Comparison of ENCODE assay signal across 8 cellular contexts in genomic region chr7:129225206-129225930, GRCh38. TPM values are rescaled to one million over a fixed set of nuclear protein-coding genes. Genes with fewer than 3 reads are reported as not detected.
A peak's percentile ranks its signal among the peaks of the same experiment; 100 is the strongest.
DNase-seq lines count a peak whose midpoint lies in the region; ATAC-seq and TF ChIP-seq lines count a peak whose summit lies in the region.

No MANE protein-coding gene starts in this region.

- no peaks in the 10 kb centered on the region for H3K36me3 ChIP-seq in CD8-positive, alpha-beta T cell (ENCODE audit: insufficient read depth, low read length)
- no peaks in the 10 kb centered on the region for H3K36me3 ChIP-seq in osteoblast (ENCODE audit: insufficient read depth, low read length)
- H3K36me3 ChIP-seq in tibial artery, result no peaks in the 10 kb centered on the region

- H2AFZ ChIP-seq in osteoblast (ENCODE audit: low read length), result peak overlapping the region; percentile 95

- peak; percentile 9 to 74 (median 57) for DNase-seq in CD8-positive, alpha-beta T cell
- DNase-seq in RPMI8226 (peak; percentile 72), globus pallidus (ENCODE audit: low spot score) (peak; percentile 43), osteoblast (ENCODE audit: insufficient read length, low spot score, missing footprints) (peak; percentile 85), tibial artery (peak; percentile 53 to 73)
- peak; percentile 28 to 58 (median 43) for DNase-seq in activated naive CD4-positive, alpha-beta T cell (lab: John Stamatoyannopoulos, UW)

- CTCF ChIA-PET in CD8-positive, alpha-beta T cell (lab: Charles Lee), result interaction anchor here (1.1 to 9.6 kb wide), 4 partner anchors 15 to 46 kb away, joined by 3 to 266 read pairs (median 4); no protein-coding TSS in a partner anchor

- peak overlapping the region; percentile 96 for H3K4me3 ChIP-seq in CD8-positive, alpha-beta T cell (ENCODE audit: low read depth, low read length)
- H3K4me3 ChIP-seq in osteoblast (ENCODE audit: insufficient read depth, low read length) (peak overlapping the region; percentile 82), tibial artery (peak overlapping the region; percentile 82 to 100)

- H3K27ac ChIP-seq in CD8-positive, alpha-beta T cell (ENCODE audit: low read depth, low read length), result peak overlapping the region; percentile 67
- no peak overlapping the region for H3K27ac ChIP-seq in osteoblast (ENCODE audit: low read depth, low read length)
- peak overlapping the region; percentile 90 to 93 for H3K27ac ChIP-seq in tibial artery

- peak overlapping the region; percentile 95 for H3K4me3 Mint-ChIP-seq in CD8-positive, alpha-beta T cell

- H3K9me3 Mint-ChIP-seq in CD8-positive, alpha-beta T cell, result no peaks in the 10 kb centered on the region

- no peaks in the 10 kb centered on the region for H3K27me3 ChIP-seq in CD8-positive, alpha-beta T cell (ENCODE audit: insufficient read depth, low read length)
- H3K27me3 ChIP-seq in osteoblast (ENCODE audit: insufficient read depth, low read length) (no peaks in the 10 kb centered on the region), tibial artery (no peaks in the 10 kb centered on the region)

- H4K20me1 ChIP-seq in osteoblast (ENCODE audit: insufficient read depth, low read length), result peaks cover 9% of the 10 kb centered on the region

- H3K27me3 Mint-ChIP-seq in CD8-positive, alpha-beta T cell (ENCODE audit: low read depth), result no peaks in the 10 kb centered on the region

- peak overlapping the region; percentile 99 for H3K4me2 ChIP-seq in osteoblast (ENCODE audit: insufficient read depth, low read length)

- H3K36me3 Mint-ChIP-seq in CD8-positive, alpha-beta T cell, result peaks cover 9% of the 10 kb centered on the region

- intact Hi-C loops in CD8-positive, alpha-beta T cell (cut with DNase I, micrococcal nuclease), result loop anchor here (2.0 to 10.0 kb wide), 9 partner anchors 171 to 1368 kb away; partner anchors contain the start of genes ATP6V1F (in 1 of the 2), IMPDH1 (in 1 of the 2), NRF1 (in 1 of the 2) and SMKR1 (in 1 of the 2)
- intact Hi-C loops in tibial artery (cut with DNase I; ENCODE audit: low total_unique reads), result loop anchor here (10.0 kb wide), 1 partner anchor 49 kb away; no protein-coding TSS in a partner anchor

- peaks cover 4% of the 10 kb centered on the region for H3K79me2 ChIP-seq in osteoblast (ENCODE audit: insufficient read depth, low read length)

- no peaks in the 10 kb centered on the region for H3K9me3 ChIP-seq in CD8-positive, alpha-beta T cell (ENCODE audit: low read length)
- H3K9me3 ChIP-seq in osteoblast (ENCODE audit: low read depth, low read length) (no peaks in the 10 kb centered on the region), tibial artery (no peaks in the 10 kb centered on the region)

- peaks cover 26% of the 10 kb centered on the region for H3K4me1 ChIP-seq in CD8-positive, alpha-beta T cell (ENCODE audit: insufficient read depth, low read length)
- peaks cover 11% of the 10 kb centered on the region for H3K4me1 ChIP-seq in osteoblast (ENCODE audit: insufficient read depth, low read length)
- peaks cover 0 to 15% (median 3%) of the 10 kb centered on the region in 4 donors for H3K4me1 ChIP-seq in tibial artery

- POLR2A ChIA-PET in CD8-positive, alpha-beta T cell (lab: Charles Lee), result interaction anchor here (0.6 to 1.4 kb wide), 2 partner anchors 35 to 39 kb away, joined by 3 read pairs; no protein-coding TSS in a partner anchor

- no peak for TF ChIP-seq CTCF in CD8-positive, alpha-beta T cell (IDR thresholded peaks at IDR 0.05)
- TF ChIP-seq CTCF in osteoblast (IDR thresholded peaks at IDR 0.05; ENCODE audit: extremely low read depth, low read depth, low read length) (no peak), tibial artery (IDR thresholded peaks at IDR 0.05) (no peak)

- ATAC-seq in CD8-positive, alpha-beta T cell, result peak; percentile 30
- ATAC-seq in GM19468 (IDR thresholded peaks at IDR 0.05; ENCODE audit: extremely low read depth, unreplicated experiment), result peak; percentile 13
- ATAC-seq in HG03575 (IDR thresholded peaks at IDR 0.05; ENCODE audit: extremely low read depth, insufficient number of reproducible peaks, low FRiP score, unreplicated experiment), result peak; percentile 6

- peak overlapping the region; percentile 81 for H3K27ac Mint-ChIP-seq in CD8-positive, alpha-beta T cell

- H3K4me1 Mint-ChIP-seq in CD8-positive, alpha-beta T cell (ENCODE audit: low read depth), result peaks cover 45% of the 10 kb centered on the region

RNA-seq across cellular contexts. Expression of gene AHCYL2, which starts 0.5 kb away (rescaled TPM):
- total RNA-seq in CD8-positive, alpha-beta T cell, result 1 to 10 TPM; 3.1 to 5.8 TPM
- 10.1 and 11.2 TPM in 2 replicates for total RNA-seq in osteoblast

RNA-seq across cellular contexts. Expression of gene SMO, which starts 36.9 kb away (rescaled TPM):
- total RNA-seq in CD8-positive, alpha-beta T cell, result not detected
- 19.9 and 23.9 TPM in 2 replicates for total RNA-seq in osteoblast

Comparison
In these comparisons a context has a peak if more than half of its experiments do, and no peak if none do; other contexts are left out.
1. RNA of gene SMO, which starts 36.9 kb away (total RNA-seq): 19.9 to 23.9 TPM in osteoblast; not detected in CD8-positive, alpha-beta T cell; every median in the first group is over 10 times any median in the second.
2. Peak in every context shown above with its lines, with median percentiles within 50 percentile points of each other: ATAC-seq, DNase-seq and H3K4me3 ChIP-seq.